In genomic region chr5:96880402-96881164, GRCh38 we compare ENCODE assay signal across 10 cellular contexts. TPM values are rescaled to one million over a fixed set of nuclear protein-coding genes. Genes with fewer than 3 reads are reported as not detected.
A peak's percentile ranks its signal among the peaks of the same experiment; 100 is the strongest.
DNase-seq lines count a peak whose midpoint lies in the region; ATAC-seq, FAIRE-seq and TF ChIP-seq lines count a peak whose summit lies in the region.
"Had no signal": no experiment of that assay in that cellular context is flagged by ENCODE, and none has a peak within 500 bp of the region (broad histone marks: within the 10 kb centered on the region; RNA-seq: fewer than 3 reads in every experiment).

No MANE protein-coding gene starts in this region.

- peaks cover 55% of the 10 kb centered on the region for H3K36me3 Mint-ChIP-seq in stimulated activated naive CD8-positive, alpha-beta T cell treated with anti-CD3 and anti-CD28 coated beads, Interleukin-15, Interleukin-2, amounts not matched to agents 100 ng/mL and 50 ng/mL, for 24 hours (ENCODE audit: low read depth)
- H3K36me3 Mint-ChIP-seq in osteocyte (ENCODE audit: unreplicated experiment), result peaks cover 41% of the 10 kb centered on the region

- in situ Hi-C loops in HepG2 (cut with HindIII; ENCODE audit: extremely low pct_ligation_motif_present, low pct_unique_long_range_greater_than_20kb), result no loop called here

- no peak for ATAC-seq in stimulated activated naive CD8-positive, alpha-beta T cell treated with anti-CD3 and anti-CD28 coated beads, Interleukin-15, Interleukin-2, amounts not matched to agents 100 U/mL and 50 U/mL, for 24 hours
- ATAC-seq in HepG2, result no peak
- no peak for ATAC-seq in GM18498 (IDR thresholded peaks at IDR 0.05; ENCODE audit: unreplicated experiment)

- TF ChIP-seq EP300 in HepG2 (IDR thresholded peaks at IDR 0.05; ENCODE audit: low read depth in 2 of 2, low read length in 2 of 2) (no peak), HepG2 (CRISPR knock-in tag; IDR thresholded peaks at IDR 0.05; ENCODE audit: borderline replicate concordance) (no peak)

- no peak for DNase-seq in stimulated activated naive CD8-positive, alpha-beta T cell treated with anti-CD3 and anti-CD28 coated beads, Interleukin-15, Interleukin-2, amounts not matched to agents 100 U/mL and 50 U/mL, for 24 hours
- DNase-seq in SJSA1 (ENCODE audit: low read depth in 1 of 2, low spot score in 2 of 2), result no peak
- DNase-seq in fibroblast of mammary gland (ENCODE audit: low read depth), result peak; percentile 84
- DNase-seq in osteocyte (ENCODE audit: extremely low spot score, unreplicated experiment), result no peak
- no peak for DNase-seq in effector CD8-positive, alpha-beta T cell (lab: John Stamatoyannopoulos, UW)
- no peak for DNase-seq in HepG2 (ENCODE audit: low spot score)
- DNase-seq: heart right ventricle, NCI-H2029 treated with DMSO at 0.1 percent for 48 hours had no signal

- no peak for TF ChIP-seq POLR2A in HepG2 (IDR thresholded peaks at IDR 0.05; ENCODE audit: insufficient read depth in 1 of 2, low read depth in 2 of 2, low read length in 2 of 2)

- peak overlapping the region; percentile 63 for H3K4me3 Mint-ChIP-seq in stimulated activated naive CD8-positive, alpha-beta T cell treated with anti-CD3 and anti-CD28 coated beads, Interleukin-15, Interleukin-2, amounts not matched to agents 100 ng/mL and 50 ng/mL, for 24 hours
- no peak overlapping the region for H3K4me3 Mint-ChIP-seq in osteocyte (ENCODE audit: unreplicated experiment)

- H2AFZ ChIP-seq in HepG2 (ENCODE audit: low read length), result no peak overlapping the region

- H3K27me3 ChIP-seq in SJSA1 (replicated peaks), result no peaks in the 10 kb centered on the region
- no peaks in the 10 kb centered on the region for H3K27me3 ChIP-seq in HepG2 (ENCODE audit: control insufficient read depth in 1 of 2, insufficient read depth in 2 of 2, low read length in 2 of 2)
- H3K27me3 ChIP-seq: heart right ventricle had no signal

- no peak for FAIRE-seq in HepG2 (lab: Jason Lieb, UNC)

- H3K27me3 Mint-ChIP-seq in stimulated activated naive CD8-positive, alpha-beta T cell treated with anti-CD3 and anti-CD28 coated beads, Interleukin-15, Interleukin-2, amounts not matched to agents 100 ng/mL and 50 ng/mL, for 24 hours, result no peaks in the 10 kb centered on the region
- H3K27me3 Mint-ChIP-seq in osteocyte (ENCODE audit: unreplicated experiment), result no peaks in the 10 kb centered on the region

- peaks cover 4% of the 10 kb centered on the region for H3K9me3 Mint-ChIP-seq in stimulated activated naive CD8-positive, alpha-beta T cell treated with anti-CD3 and anti-CD28 coated beads, Interleukin-15, Interleukin-2, amounts not matched to agents 100 ng/mL and 50 ng/mL, for 24 hours
- no peaks in the 10 kb centered on the region for H3K9me3 Mint-ChIP-seq in osteocyte (ENCODE audit: unreplicated experiment)

- H3K4me1 ChIP-seq in SJSA1 (replicated peaks) (peaks cover 31% of the 10 kb centered on the region), HepG2 (ENCODE audit: insufficient read depth, low read length) (peaks cover 10% of the 10 kb centered on the region)

- 94% methylated on average over 4 of the region's 4 CpGs for WGBS in HepG2 (ENCODE audit: low lambda C conversion rate)

- intact Hi-C loops in HepG2 (cut with micrococcal nuclease; ENCODE audit: unreplicated experiment), result no loop called here

- H3K4me3 ChIP-seq in SJSA1 (no peak overlapping the region), fibroblast of mammary gland (ENCODE audit: control insufficient read depth, low read depth, low read length) (no peak overlapping the region), HepG2 (replicated peaks in 1 of 3; ENCODE audit: insufficient read depth in 1 of 3, low read depth in 2 of 3, low read length in 3 of 3) (no peak overlapping the region)
- H3K4me3 ChIP-seq: heart right ventricle had no signal

- POLR2A ChIA-PET in HepG2 (lab: Yijun Ruan, JAX), result no interaction called here

- H3K27ac ChIP-seq in SJSA1, result peak overlapping the region; percentile 45
- no peak overlapping the region for H3K27ac ChIP-seq in HepG2 (ENCODE audit: extremely low read length, insufficient read depth, low read length)

- H4K20me1 ChIP-seq in HepG2 (ENCODE audit: insufficient read depth, low read length), result no peaks in the 10 kb centered on the region

- no peak for TF ChIP-seq CTCF in fibroblast of mammary gland (conservative IDR thresholded peaks at IDR 0.05; ENCODE audit: control insufficient read depth, insufficient read depth, low read depth, low read length)
- no peak for TF ChIP-seq CTCF in osteocyte (IDR thresholded peaks at IDR 0.05)
- no peak for TF ChIP-seq CTCF in HepG2 (CRISPR knock-in tag; IDR thresholded peaks at IDR 0.05)

- H3K36me3 ChIP-seq in SJSA1 (peaks cover 18% of the 10 kb centered on the region), HepG2 (replicated peaks in 1 of 2; ENCODE audit: control insufficient read depth in 1 of 2, insufficient read depth in 2 of 2, low read length in 2 of 2) (no peaks in the 10 kb centered on the region; a peak in 1 of 5 replicates)

- H3K27ac Mint-ChIP-seq in stimulated activated naive CD8-positive, alpha-beta T cell treated with anti-CD3 and anti-CD28 coated beads, Interleukin-15, Interleukin-2, amounts not matched to agents 100 ng/mL and 50 ng/mL, for 24 hours, result peak overlapping the region; percentile 86
- no peak overlapping the region for H3K27ac Mint-ChIP-seq in osteocyte (ENCODE audit: unreplicated experiment)

- no TSS peak for BruUV-seq in HepG2 (replicated peaks; lab: Mats Ljungman, UMichigan)

- no peaks in the 10 kb centered on the region for H3K9me3 ChIP-seq in SJSA1 (replicated peaks)
- no peaks in the 10 kb centered on the region for H3K9me3 ChIP-seq in HepG2 (ENCODE audit: low read length)
- H3K9me3 ChIP-seq: heart right ventricle had no signal

- no peak for TF ChIP-seq RAD21 in HepG2 (CRISPR knock-in tag; IDR thresholded peaks at IDR 0.05)

- H3K79me2 ChIP-seq in HepG2 (ENCODE audit: insufficient read depth, low read length), result no peaks in the 10 kb centered on the region

- no peak overlapping the region for H3K4me2 ChIP-seq in HepG2 (ENCODE audit: low read depth, low read length)

- no peak overlapping the region for H3K9ac ChIP-seq in HepG2 (ENCODE audit: insufficient read depth, low read depth, low read length)

- H3K4me1 Mint-ChIP-seq in stimulated activated naive CD8-positive, alpha-beta T cell treated with anti-CD3 and anti-CD28 coated beads, Interleukin-15, Interleukin-2, amounts not matched to agents 100 ng/mL and 50 ng/mL, for 24 hours (ENCODE audit: low read depth), result peaks cover 80% of the 10 kb centered on the region
- peaks cover 30% of the 10 kb centered on the region for H3K4me1 Mint-ChIP-seq in osteocyte (ENCODE audit: unreplicated experiment)

- CTCF ChIA-PET in HepG2 (lab: Yijun Ruan, JAX; ENCODE audit: low intra/inter-chr PET ratio, low total read pairs), result no interaction called here

RNA-seq across cellular contexts. Expression of gene ERAP2, which starts 4.3 kb away (rescaled TPM):
- 25.1 and 33.1 TPM in 2 replicates for total RNA-seq in SJSA1 (2014; rRNA removed; shearing (Covaris generic))
- 3.5 and 4.4 TPM in 2 replicates for total RNA-seq in osteocyte
- total RNA-seq in HepG2 (2016; rRNA removed; fragmentation: Illumina TruSeq; extraction: Trizol), result 12.8 and 16.6 TPM in 2 replicates
- total RNA-seq in HepG2 (2016; cell fraction: cytosol; rRNA removed; fragmentation: Illumina TruSeq; extraction: Trizol; ENCODE audit: low read depth), result 2.9 and 3.2 TPM in 2 replicates
- 12.2 and 17.5 TPM in 2 replicates for total RNA-seq in HepG2 (2016; cell fraction: insoluble cytoplasmic fraction; rRNA removed; fragmentation: Illumina TruSeq; extraction: Trizol)
- 4.6 and 5.8 TPM in 2 replicates for total RNA-seq in HepG2 (2016; cell fraction: membrane; rRNA removed; fragmentation: Illumina TruSeq; extraction: Trizol)
- 24.6 and 25.0 TPM in 2 replicates for total RNA-seq in HepG2 (2016; cell fraction: nucleus; rRNA removed; fragmentation: Illumina TruSeq; extraction: Trizol)
- 12.5 and 12.8 TPM in 2 replicates for polyA plus RNA-seq in HepG2 (2011; rRNA removed)
- 6.7 and 9.8 TPM in 2 replicates for polyA plus RNA-seq in HepG2 (2011; cell fraction: cytosol; rRNA removed)
- polyA plus RNA-seq in HepG2 (2011; cell fraction: nucleus; rRNA removed), result 4.3 and 5.6 TPM in 2 replicates
- 6.6 and 7.6 TPM in 2 replicates for polyA plus RNA-seq in HepG2 (2012)
- 0.45 and 0.54 TPM in 2 replicates for polyA plus RNA-seq in HepG2 (2016; cell fraction: cytosol; fragmentation: Illumina TruSeq; extraction: Trizol; ENCODE audit: low read depth)
- polyA plus RNA-seq in HepG2 (2016; cell fraction: insoluble cytoplasmic fraction; fragmentation: Illumina TruSeq; extraction: Trizol; ENCODE audit: low read depth), result 7.8 and 8.4 TPM in 2 replicates
- 1.5 and 2.1 TPM in 2 replicates for polyA plus RNA-seq in HepG2 (2016; cell fraction: membrane; fragmentation: Illumina TruSeq; extraction: Trizol; ENCODE audit: low read depth)
- 15.5 and 16.2 TPM in 2 replicates for polyA plus RNA-seq in HepG2 (2016; cell fraction: nucleus; fragmentation: Illumina TruSeq; extraction: Trizol; ENCODE audit: insufficient read depth, low read depth)
- 14.6 and 24.3 TPM in 2 replicates for polyA minus RNA-seq in HepG2 (2011; rRNA and poly(A)+ RNA removed; ENCODE audit: low replicate concordance)
- polyA minus RNA-seq in HepG2 (2011; cell fraction: cytosol; rRNA and poly(A)+ RNA removed), result 9.4 and 9.8 TPM in 2 replicates
- 29.4 and 34.1 TPM in 2 replicates for polyA minus RNA-seq in HepG2 (2011; cell fraction: nucleus; rRNA and poly(A)+ RNA removed)

RNA-seq across cellular contexts. Expression of gene LNPEP, which starts 55.3 kb away (rescaled TPM):
- 16.0 and 23.7 TPM in 2 replicates for total RNA-seq in SJSA1 (2014; rRNA removed; shearing (Covaris generic))
- total RNA-seq in osteocyte, result 40.8 and 44.1 TPM in 2 replicates
- 14.7 and 16.9 TPM in 2 replicates for total RNA-seq in HepG2 (2016; rRNA removed; fragmentation: Illumina TruSeq; extraction: Trizol)
- total RNA-seq in HepG2 (2016; cell fraction: cytosol; rRNA removed; fragmentation: Illumina TruSeq; extraction: Trizol; ENCODE audit: low read depth), result 3.6 and 4.1 TPM in 2 replicates
- total RNA-seq in HepG2 (2016; cell fraction: insoluble cytoplasmic fraction; rRNA removed; fragmentation: Illumina TruSeq; extraction: Trizol), result 13.0 and 16.4 TPM in 2 replicates
- total RNA-seq in HepG2 (2016; cell fraction: membrane; rRNA removed; fragmentation: Illumina TruSeq; extraction: Trizol), result 5.2 and 6.3 TPM in 2 replicates
- 30.4 and 33.6 TPM in 2 replicates for total RNA-seq in HepG2 (2016; cell fraction: nucleus; rRNA removed; fragmentation: Illumina TruSeq; extraction: Trizol)
- polyA plus RNA-seq in HepG2 (2011; rRNA removed), result 6.3 and 8.0 TPM in 2 replicates
- 2.5 and 4.3 TPM in 2 replicates for polyA plus RNA-seq in HepG2 (2011; cell fraction: cytosol; rRNA removed)
- polyA plus RNA-seq in HepG2 (2011; cell fraction: nucleus; rRNA removed), result 5.2 and 6.1 TPM in 2 replicates
- 4.0 and 4.9 TPM in 2 replicates for polyA plus RNA-seq in HepG2 (2012)
- polyA plus RNA-seq in HepG2 (2016; cell fraction: cytosol; fragmentation: Illumina TruSeq; extraction: Trizol; ENCODE audit: low read depth), result 0.58 and 0.62 TPM in 2 replicates
- 4.3 and 4.8 TPM in 2 replicates for polyA plus RNA-seq in HepG2 (2016; cell fraction: insoluble cytoplasmic fraction; fragmentation: Illumina TruSeq; extraction: Trizol; ENCODE audit: low read depth)
- polyA plus RNA-seq in HepG2 (2016; cell fraction: membrane; fragmentation: Illumina TruSeq; extraction: Trizol; ENCODE audit: low read depth), result 1.1 and 1.2 TPM in 2 replicates
- polyA plus RNA-seq in HepG2 (2016; cell fraction: nucleus; fragmentation: Illumina TruSeq; extraction: Trizol; ENCODE audit: insufficient read depth, low read depth), result 12.2 and 12.9 TPM in 2 replicates
- 16.3 and 19.2 TPM in 2 replicates for polyA minus RNA-seq in HepG2 (2011; rRNA and poly(A)+ RNA removed; ENCODE audit: low replicate concordance)
- 15.2 and 19.8 TPM in 2 replicates for polyA minus RNA-seq in HepG2 (2011; cell fraction: cytosol; rRNA and poly(A)+ RNA removed)
- polyA minus RNA-seq in HepG2 (2011; cell fraction: nucleus; rRNA and poly(A)+ RNA removed), result 39.9 and 46.0 TPM in 2 replicates
